8 cellular contexts compared by ENCODE assay signal in the genomic region with DNA sequence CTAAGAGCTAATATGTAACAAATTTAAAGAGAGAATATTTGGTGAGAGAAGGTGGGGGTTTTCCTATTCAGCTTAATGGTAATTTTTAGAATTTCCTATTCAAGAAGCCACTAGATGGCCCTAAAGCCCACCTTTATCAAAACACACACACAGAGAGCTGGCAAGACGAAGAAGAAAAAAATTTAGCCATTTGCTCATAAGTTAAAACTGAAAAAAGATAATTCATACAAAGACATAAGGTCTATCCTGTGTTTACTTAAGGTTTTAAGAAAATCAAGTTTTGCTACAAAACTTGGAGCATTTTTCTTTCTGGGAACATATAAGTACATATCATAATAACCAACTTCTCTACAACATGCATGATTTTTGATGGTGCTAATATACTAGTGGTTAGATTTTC. TPM values are rescaled to one million over a fixed set of nuclear protein-coding genes. Genes with fewer than 3 reads are reported as not detected.
A peak's percentile ranks its signal among the peaks of the same experiment; 100 is the strongest.
DNase-seq lines count a peak whose midpoint lies in the region; ATAC-seq and TF ChIP-seq lines count a peak whose summit lies in the region.

No MANE protein-coding gene starts in this region.

- DNase-seq in CD4-positive, CD25-positive, alpha-beta regulatory T cell = peak in 2 of 3 donors; percentile 70 to 78
- peak; percentile 74 for DNase-seq in NCI-H774 (lab: John Stamatoyannopoulos, UW)
- peak; percentile 84 to 85 for DNase-seq in cardiac fibroblast (ENCODE audit: low read depth in 2 of 2)
- DNase-seq in left lobe of liver (ENCODE audit: low spot score) = no peak
- DNase-seq in upper lobe of left lung = no peak

- no peaks in the 10 kb centered on the region for H3K9me3 ChIP-seq in CD4-positive, CD25-positive, alpha-beta regulatory T cell (ENCODE audit: control insufficient read depth in 2 of 2, low read length in 2 of 2)
- H3K9me3 ChIP-seq in upper lobe of left lung = no peaks in the 10 kb centered on the region

- no peak overlapping the region for H3K27ac ChIP-seq in CD4-positive, CD25-positive, alpha-beta regulatory T cell (ENCODE audit: insufficient read depth, low read length, poor library complexity, severe bottlenecking)
- no peak overlapping the region for H3K27ac ChIP-seq in upper lobe of left lung

- no peak overlapping the region for H3K27ac Mint-ChIP-seq in CD4-positive, CD25-positive, alpha-beta regulatory T cell

- H3K4me3 ChIP-seq in CD4-positive, CD25-positive, alpha-beta regulatory T cell (ENCODE audit: low read depth, low read length) = no peak overlapping the region
- H3K4me3 ChIP-seq in cardiac fibroblast (replicated peaks in 1 of 2; ENCODE audit: low read depth in 2 of 2, low read length in 2 of 2) (no peak overlapping the region), upper lobe of left lung (no peak overlapping the region)

- H3K36me3 ChIP-seq in CD4-positive, CD25-positive, alpha-beta regulatory T cell (ENCODE audit: control insufficient read depth, insufficient read depth, low read length) = no peaks in the 10 kb centered on the region
- H3K36me3 ChIP-seq in upper lobe of left lung = no peaks in the 10 kb centered on the region

- ATAC-seq in CD4-positive, CD25-positive, alpha-beta regulatory T cell (ENCODE audit: low read depth in 2 of 2) = peak; percentile 72 to 73
- ATAC-seq in GM19351 (IDR thresholded peaks at IDR 0.05; ENCODE audit: unreplicated experiment) = peak; percentile 43
- peak; percentile 79 for ATAC-seq in left lobe of liver
- peak in 1 of 2 donors; percentile 85 for ATAC-seq in upper lobe of left lung (ENCODE audit: low FRiP score in 2 of 2)
- no peak for ATAC-seq in GM21825 (IDR thresholded peaks at IDR 0.05; ENCODE audit: unreplicated experiment)
- no peak for ATAC-seq in HG03025 (IDR thresholded peaks at IDR 0.05; ENCODE audit: low FRiP score, unreplicated experiment)

- no peaks in the 10 kb centered on the region for H3K4me1 ChIP-seq in CD4-positive, CD25-positive, alpha-beta regulatory T cell (ENCODE audit: control insufficient read depth, insufficient read depth, low read length, poor library complexity, severe bottlenecking)
- H3K4me1 ChIP-seq in upper lobe of left lung = peaks cover 3 to 10% (median 8%) of the 10 kb centered on the region in 4 donors

- H3K4me1 Mint-ChIP-seq in CD4-positive, CD25-positive, alpha-beta regulatory T cell = peaks cover 6 to 24% (median 13%) of the 10 kb centered on the region in 4 donors

- H3K27me3 Mint-ChIP-seq in CD4-positive, CD25-positive, alpha-beta regulatory T cell = peaks cover 14% of the 10 kb centered on the region

- H3K9me3 Mint-ChIP-seq in CD4-positive, CD25-positive, alpha-beta regulatory T cell = no peaks in the 10 kb centered on the region

- no peak overlapping the region for H3K4me3 Mint-ChIP-seq in CD4-positive, CD25-positive, alpha-beta regulatory T cell

- TF ChIP-seq EP300 in upper lobe of left lung (IDR thresholded peaks at IDR 0.05) = no peak

- peaks cover 4% of the 10 kb centered on the region for H3K27me3 ChIP-seq in CD4-positive, CD25-positive, alpha-beta regulatory T cell (ENCODE audit: control insufficient read depth, insufficient read depth, low read length)
- no peaks in the 10 kb centered on the region for H3K27me3 ChIP-seq in upper lobe of left lung

- WGBS in upper lobe of left lung, 2 donors = 0 to 3% methylated on average over 1 of the region's 1 CpG

- TF ChIP-seq CTCF in cardiac fibroblast (IDR thresholded peaks at IDR 0.05; ENCODE audit: low read depth, low read length) (peak; percentile 41), upper lobe of left lung (IDR thresholded peaks at IDR 0.05) (peak in 5 of 6 experiments; percentile 34 to 65 (median 58))

- no peak for TF ChIP-seq POLR2A in upper lobe of left lung (IDR thresholded peaks at IDR 0.05)

- H3K36me3 Mint-ChIP-seq in CD4-positive, CD25-positive, alpha-beta regulatory T cell = no peaks in the 10 kb centered on the region

RNA-seq across cellular contexts. Expression of a gene that starts 46.8 kb away (rescaled TPM):
- total RNA-seq in CD4-positive, CD25-positive, alpha-beta regulatory T cell = 64.9 TPM
- 10 to 100 TPM; 56.7 to 74.5 (median 65.0) TPM for polyA plus RNA-seq in CD4-positive, CD25-positive, alpha-beta regulatory T cell
- total RNA-seq in left lobe of liver = 1.2 TPM
- total RNA-seq in upper lobe of left lung = 10 to 100 TPM in 3 of 6 donors, 1 to 10 TPM in 3; 4.6 to 53.4 (median 11.7) TPM

RNA-seq across cellular contexts. Expression of a gene that starts 47.1 kb away (rescaled TPM):
- 7.2 TPM for total RNA-seq in CD4-positive, CD25-positive, alpha-beta regulatory T cell
- 10 to 100 TPM in 3 of 4 donors, 1 to 10 TPM in 1; 9.0 to 12.9 (median 11.7) TPM for polyA plus RNA-seq in CD4-positive, CD25-positive, alpha-beta regulatory T cell
- total RNA-seq in left lobe of liver = 1.5 TPM
- 10 to 100 TPM; 16.8 to 27.0 (median 22.2) TPM for total RNA-seq in upper lobe of left lung

Comparison
In these comparisons a context has a peak if more than half of its experiments do, and no peak if none do; other contexts are left out.
1. ATAC-seq: peak in CD4-positive, CD25-positive, alpha-beta regulatory T cell (2 of 2), GM19351 (single experiment) and left lobe of liver (single experiment); none in GM21825 (single experiment) and HG03025 (single experiment).
2. DNase-seq: peak in CD4-positive, CD25-positive, alpha-beta regulatory T cell (2 of 3), NCI-H774 (single experiment) and cardiac fibroblast (2 of 2); none in left lobe of liver (single experiment) and upper lobe of left lung (0 of 2).